ENCODE assay signal across 11 cellular contexts in the genomic region with DNA sequence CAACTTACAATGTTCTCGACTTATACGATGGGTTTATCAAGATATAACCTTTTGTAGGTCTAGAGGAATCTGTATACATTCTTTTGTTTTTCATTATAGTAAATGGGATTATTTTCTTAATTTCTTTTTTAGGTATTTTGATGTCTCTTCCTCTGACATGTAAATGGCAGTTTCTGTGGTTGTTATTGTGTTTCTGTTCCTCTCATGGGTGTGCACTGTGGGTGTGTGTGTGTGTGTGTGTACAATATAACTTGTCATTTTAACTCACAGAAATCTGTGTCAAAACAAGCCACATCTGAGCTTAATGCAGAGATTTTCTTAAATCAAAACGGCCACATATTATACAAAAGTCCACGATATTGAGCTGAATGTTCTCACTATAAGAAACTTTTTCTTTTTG.
"Had no signal": no experiment of that assay in that cellular context is flagged by ENCODE, and none has a peak within 500 bp of the region (broad histone marks: within the 10 kb centered on the region; RNA-seq: fewer than 3 reads in every experiment).

No MANE protein-coding gene starts in this region.

- H2AFZ ChIP-seq: GM23248 had no signal

- FAIRE-seq: HTR-8/SVneo, K562 had no signal

- H3K9me3 ChIP-seq: HAP-1 had no signal

- H3K4me1 ChIP-seq: HAP-1 had no signal

- H3K9ac ChIP-seq: GM23248 had no signal

- DNase-seq: GM23248, GOT3, H7, HFFc6, IMR-90, KG1 had no signal

- H3K27ac ChIP-seq: GM23248, HL-60 had no signal

- H3K36me3 ChIP-seq: HAP-1 had no signal

- H3K4me3 ChIP-seq: GM23248, HAP-1, K562 had no signal

- ATAC-seq: HCT116, K562 had no signal
